ENCODE assay signal across 8 cellular contexts in the genomic region with DNA sequence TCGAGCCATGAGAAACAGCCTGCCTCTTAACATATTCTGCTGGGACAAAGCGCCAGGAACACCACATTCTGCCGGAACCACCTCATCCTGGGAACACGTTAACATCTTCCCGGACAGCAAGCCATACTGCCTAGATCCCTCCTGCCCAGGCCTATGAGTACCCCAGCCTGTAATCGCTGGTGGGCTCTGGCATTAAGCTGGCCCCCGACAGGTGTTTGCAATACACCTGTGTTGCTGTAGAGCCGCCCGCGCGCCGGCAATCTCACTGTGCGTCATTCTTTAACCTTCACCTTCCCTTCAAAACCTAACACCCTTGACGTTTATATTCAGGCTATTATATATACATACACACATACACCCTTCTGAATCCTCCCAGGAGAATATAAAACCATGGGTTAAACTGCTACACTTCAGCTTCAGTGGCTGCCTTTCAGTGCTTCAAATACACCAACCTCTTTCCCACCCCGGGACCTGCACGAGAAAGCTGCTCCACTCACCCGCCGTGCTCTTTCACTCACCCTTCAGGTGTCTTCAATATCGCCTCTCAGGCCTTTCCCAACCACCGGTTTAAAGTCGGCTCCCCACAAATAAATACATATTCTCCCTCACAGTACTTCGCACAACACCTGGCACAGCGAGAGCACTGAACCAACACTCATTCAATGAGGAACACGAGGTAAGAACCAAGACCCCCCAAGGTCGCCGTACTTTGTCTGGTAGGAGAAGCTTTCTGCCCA. TPM values are rescaled to one million over a fixed set of nuclear protein-coding genes. Genes with fewer than 3 reads are reported as not detected.
DNase-seq lines count a peak whose midpoint lies in the region; ATAC-seq and TF ChIP-seq lines count a peak whose summit lies in the region.

No MANE protein-coding gene starts in this region.

- peak overlapping the region; percentile 91 for H3K4me3 Mint-ChIP-seq in progenitor cell of endocrine pancreas (ENCODE audit: low read depth)

- H3K36me3 ChIP-seq in Panc1 (ENCODE audit: control insufficient read depth, insufficient read depth, low read length) = no peaks in the 10 kb centered on the region; the same call in 1 of the 2 replicates
- peaks cover 8% of the 10 kb centered on the region for H3K36me3 ChIP-seq in fibroblast of lung (ENCODE audit: control insufficient read depth, insufficient read depth, low read length)

- TSS peak; percentile 80 for BruUV-seq in Panc1 (replicated peaks; lab: Mats Ljungman, UMichigan)

- H4K20me1 ChIP-seq in fibroblast of lung (ENCODE audit: control insufficient read depth, extremely low read depth, insufficient read depth, low read length) = no peaks in the 10 kb centered on the region

- peaks cover 4% of the 10 kb centered on the region for H3K36me3 Mint-ChIP-seq in progenitor cell of endocrine pancreas (ENCODE audit: insufficient read depth)

- H3K27me3 Mint-ChIP-seq in progenitor cell of endocrine pancreas = peaks cover 4% of the 10 kb centered on the region

- peak overlapping the region; percentile 93 to 97 for H3K4me3 ChIP-seq in Panc1 (ENCODE audit: low read depth in 2 of 2, low read length in 2 of 2)
- H3K4me3 ChIP-seq in fibroblast of lung (replicated peaks in 1 of 4; ENCODE audit: control extremely low read depth in 1 of 4, insufficient read depth in 1 of 4, low read depth in 3 of 4, low read length in 4 of 4) = peak overlapping the region; percentile 87 to 100 (median 98)

- peaks cover 11% of the 10 kb centered on the region for H3K4me1 ChIP-seq in Panc1 (ENCODE audit: control insufficient read depth, insufficient read depth, low read length)
- peaks cover 7% of the 10 kb centered on the region for H3K4me1 ChIP-seq in fibroblast of lung (ENCODE audit: control insufficient read depth, extremely low read depth, insufficient read depth, low read length)

- CTCF ChIA-PET in Panc1 (lab: Charles Lee) = no interaction called here

- no peak for TF ChIP-seq CTCF in GM13977 (IDR thresholded peaks at IDR 0.05; ENCODE audit: extremely low read depth, insufficient read depth, missing control alignments)
- TF ChIP-seq CTCF in Panc1 (IDR thresholded peaks at IDR 0.05) = no peak
- no peak for TF ChIP-seq CTCF in fibroblast of lung (conservative IDR thresholded peaks at IDR 0.05 in 1 of 2, IDR thresholded peaks at IDR 0.05 in 1 of 2; ENCODE audit: low read depth in 1 of 2, low read length in 2 of 2)
- TF ChIP-seq CTCF in progenitor cell of endocrine pancreas (IDR thresholded peaks at IDR 0.05; ENCODE audit: unreplicated experiment) = no peak

- no peaks in the 10 kb centered on the region for H3K9me3 Mint-ChIP-seq in progenitor cell of endocrine pancreas (ENCODE audit: low read depth)

- H3K27me3 ChIP-seq in Panc1 (ENCODE audit: control insufficient read depth, insufficient read depth, low read length) (no peaks in the 10 kb centered on the region), fibroblast of lung (ENCODE audit: control insufficient read depth, insufficient read depth, low read length) (no peaks in the 10 kb centered on the region)

- peak; percentile 36 for DNase-seq in GM13977 (ENCODE audit: low spot score)
- DNase-seq in Panc1 (ENCODE audit: low read depth, low spot score) = no peak
- no peak for DNase-seq in fibroblast of lung (ENCODE audit: low read depth in 2 of 2)
- DNase-seq in progenitor cell of endocrine pancreas (ENCODE audit: low spot score, unreplicated experiment) = no peak
- no peak for DNase-seq in DMS 273 treated with DMSO at 0.1 percent for 48 hours (lab: John Stamatoyannopoulos, UW)
- no peak for DNase-seq in substantia nigra (lab: John Stamatoyannopoulos, UW)
- DNase-seq in stimulated activated CD4-positive, alpha-beta T cell treated with anti-CD3 and anti-CD28 coated beads, Interleukin-1b, Interleukin-23, amount 100 ng/mL, for 48 hours = no peak
- DNase-seq in activated CD4-positive, alpha-beta T cell treated with anti-CD3 and anti-CD28 coated beads, Interleukin-2, amount 50 U/mL, for 1 hour = no peak

- peak overlapping the region; percentile 97 for H3K27ac ChIP-seq in Panc1 (ENCODE audit: low read length)
- H3K27ac ChIP-seq in fibroblast of lung (ENCODE audit: insufficient read depth, low read length) = no peak overlapping the region
- no peak overlapping the region for H3K27ac ChIP-seq in substantia nigra (ENCODE audit: low read depth, low read length, poor library complexity, severe bottlenecking)

- H3K4me2 ChIP-seq in fibroblast of lung (ENCODE audit: extremely low read depth, insufficient read depth, low read length) = peak overlapping the region; percentile 85

- H3K4me1 Mint-ChIP-seq in progenitor cell of endocrine pancreas (ENCODE audit: low read depth) = peaks cover 20% of the 10 kb centered on the region

- H3K27ac Mint-ChIP-seq in progenitor cell of endocrine pancreas = peak overlapping the region; percentile 89

- H2AFZ ChIP-seq in fibroblast of lung (ENCODE audit: low read length) = peak overlapping the region; percentile 89

- H3K9ac ChIP-seq in fibroblast of lung (ENCODE audit: insufficient read depth, low read length) = no peak overlapping the region

- H3K79me2 ChIP-seq in fibroblast of lung (ENCODE audit: control insufficient read depth, insufficient read depth, low read length) = peaks cover 13% of the 10 kb centered on the region

- in situ Hi-C loops in GM13977 (cut with MboI; ENCODE audit: low pct_unique_long_range_greater_than_20kb, low sequenced_read_pairs, unreplicated experiment) = no loop called here
- in situ Hi-C loops in Panc1 (cut with HindIII; ENCODE audit: low pct_unique_long_range_greater_than_20kb, low sequenced_read_pairs) = no loop called here

- H3K9me3 ChIP-seq in Panc1 (ENCODE audit: control insufficient read depth, insufficient read depth, low read depth, low read length) (no peaks in the 10 kb centered on the region), fibroblast of lung (ENCODE audit: control insufficient read depth, insufficient read depth, low read depth, low read length) (no peaks in the 10 kb centered on the region)

- intact Hi-C loops in Panc1 (cut with micrococcal nuclease; ENCODE audit: unreplicated experiment) = no loop called here

- ATAC-seq in Panc1 = peak; percentile 28

- POLR2A ChIA-PET in Panc1 (lab: Charles Lee) = interaction anchor here (0.5 to 0.6 kb wide), 2 partner anchors 114 to 661 kb away, joined by 5 to 8 read pairs; no protein-coding TSS in a partner anchor

RNA-seq across cellular contexts. Expression of gene ENDOV, which starts 1.0 kb away (rescaled TPM):
- 37.1 TPM for total RNA-seq in Panc1 (2021; ENCODE audit: unreplicated experiment)
- 39.8 TPM for polyA plus RNA-seq in Panc1 (2012; ENCODE audit: insufficient read length)
- total RNA-seq in fibroblast of lung = 25.4 and 28.7 TPM in 2 replicates
- 10.1 and 13.1 TPM in 2 replicates for polyA plus RNA-seq in fibroblast of lung
- 15.0 and 17.0 TPM in 2 replicates for polyA plus RNA-seq in fibroblast of lung (2012)
- polyA minus RNA-seq in fibroblast of lung (ENCODE audit: low replicate concordance) = 8.7 and 9.9 TPM in 2 replicates
- 36.1 and 41.8 TPM in 2 replicates for total RNA-seq in progenitor cell of endocrine pancreas
